2 cellular contexts compared by ENCODE assay signal in genomic region chr21:38818336-38818723, GRCh38.
TF ChIP-seq lines count a peak whose summit lies in the region.

No MANE protein-coding gene starts in this region.

TF ChIP-seq in A549, 52 proteins besides CTCF, POLR2A, EP300 and RAD21:
- no peak for TF ChIP-seq ZC3H11A (IDR thresholded peaks at IDR 0.05)
- TF ChIP-seq CHD2 (IDR thresholded peaks at IDR 0.05; ENCODE audit: low read length, partially characterized antibody) = no peak
- TF ChIP-seq KDM5A (IDR thresholded peaks at IDR 0.05) = no peak
- TF ChIP-seq TFCP2L1 (CRISPR knock-in tag; IDR thresholded peaks at IDR 0.05) = no peak

TF ChIP-seq in HepG2, 621 proteins besides CTCF, POLR2A, EP300 and RAD21:
- no peak for TF ChIP-seq MTA3 (CRISPR knock-in tag; IDR thresholded peaks at IDR 0.05)
- peak; percentile 45 for TF ChIP-seq RBFOX2 (IDR thresholded peaks at IDR 0.05; ENCODE audit: low read depth, low read length)
